ENCODE assay signal across 8 cellular contexts in genomic region chr10:6202098-6202683, GRCh38. TPM values are rescaled to one million over a fixed set of nuclear protein-coding genes. Genes with fewer than 3 reads are reported as not detected.
DNase-seq lines count a peak whose midpoint lies in the region; ATAC-seq and TF ChIP-seq lines count a peak whose summit lies in the region.

No MANE protein-coding gene starts in this region.

- H3K4me2 ChIP-seq in MM.1S (ENCODE audit: low read depth, low read length) = peak overlapping the region; percentile 100
- H3K4me2 ChIP-seq in neural cell (ENCODE audit: low read length) = peak overlapping the region; percentile 88

- H3K79me2 ChIP-seq in MM.1S (ENCODE audit: low read length) (0 out of 2 replicates have a peak, but pooled peaks cover 4% of the 10 kb centered on the region), neural cell (replicated peaks; ENCODE audit: insufficient read depth, low read length) (peaks cover 22% of the 10 kb centered on the region)

- no peak overlapping the region for H3K27ac ChIP-seq in MM.1S (ENCODE audit: low read length)
- H3K27ac ChIP-seq in effector memory CD4-positive, alpha-beta T cell (ENCODE audit: insufficient read depth, low read length, poor library complexity, severe bottlenecking) = peak overlapping the region; percentile 52
- H3K27ac ChIP-seq in neural cell (ENCODE audit: low read length) = no peak overlapping the region

- H3K36me3 ChIP-seq in MM.1S (replicated peaks; ENCODE audit: insufficient read depth, low read length) = no peaks in the 10 kb centered on the region
- no peaks in the 10 kb centered on the region for H3K36me3 ChIP-seq in effector memory CD4-positive, alpha-beta T cell (ENCODE audit: control insufficient read depth, insufficient read depth, low read length)
- H3K36me3 ChIP-seq in neural cell (ENCODE audit: insufficient read depth, low read length) = no peaks in the 10 kb centered on the region

- H3K9ac ChIP-seq in MM.1S (ENCODE audit: low read length) (peak overlapping the region; percentile 20; the same call in 1 of the 2 replicates), neural cell (ENCODE audit: low read length) (peak overlapping the region; percentile 95)

- H3F3A ChIP-seq in MM.1S (ENCODE audit: insufficient read depth, low read length) = peaks cover 10% of the 10 kb centered on the region; the same call in 1 of the 2 replicates
- peaks cover 2% of the 10 kb centered on the region for H3F3A ChIP-seq in neural cell (ENCODE audit: insufficient read depth, low read length, poor library complexity, severe bottlenecking)

- TF ChIP-seq CTCF in MM.1S (IDR thresholded peaks at IDR 0.05; ENCODE audit: low read length) (no peak), neural cell (IDR thresholded peaks at IDR 0.05; ENCODE audit: poor library complexity, severe bottlenecking) (no peak)

- H3K27me3 ChIP-seq in MM.1S (replicated peaks; ENCODE audit: insufficient read depth, low read length) (no peaks in the 10 kb centered on the region), neural cell (ENCODE audit: insufficient read depth, low read depth, low read length) (peaks cover 15% of the 10 kb centered on the region)
- H3K27me3 ChIP-seq in effector memory CD4-positive, alpha-beta T cell (replicated peaks; ENCODE audit: control insufficient read depth, insufficient read depth, low read length, poor library complexity, severe bottlenecking) = no peaks in the 10 kb centered on the region

- H2AFZ ChIP-seq in MM.1S (ENCODE audit: low read length) (peak overlapping the region; percentile 70), neural cell (ENCODE audit: low read depth, low read length) (no peak overlapping the region)

- no peak for TF ChIP-seq RAD21 in neural cell (conservative IDR thresholded peaks at IDR 0.05)

- no peaks in the 10 kb centered on the region for H3K4me1 ChIP-seq in MM.1S (ENCODE audit: low read length)
- H3K4me1 ChIP-seq in effector memory CD4-positive, alpha-beta T cell (ENCODE audit: control insufficient read depth, insufficient read depth, low read length, poor library complexity, severe bottlenecking) = peaks cover 18% of the 10 kb centered on the region

- peak overlapping the region; percentile 82 for H3K4me3 ChIP-seq in MM.1S (ENCODE audit: low read length)
- H3K4me3 ChIP-seq in effector memory CD4-positive, alpha-beta T cell (ENCODE audit: insufficient read depth, low read depth, low read length, poor library complexity, severe bottlenecking) = peak overlapping the region; percentile 99
- H3K4me3 ChIP-seq in neural cell (ENCODE audit: low read length) = peak overlapping the region; percentile 96

- no peak for DNase-seq in MM.1S
- DNase-seq in effector memory CD4-positive, alpha-beta T cell = no peak
- no peak for DNase-seq in Ammon's horn (ENCODE audit: low spot score)
- DNase-seq in OCI-M1 (lab: John Stamatoyannopoulos, UW) = no peak

- no peaks in the 10 kb centered on the region for H3K9me2 ChIP-seq in MM.1S (replicated peaks; ENCODE audit: insufficient read depth, low read length)
- no peaks in the 10 kb centered on the region for H3K9me2 ChIP-seq in neural cell (ENCODE audit: insufficient read depth, low read length)

- no peaks in the 10 kb centered on the region for H3K9me3 ChIP-seq in MM.1S (replicated peaks; ENCODE audit: insufficient read depth, low read length)
- H3K9me3 ChIP-seq in effector memory CD4-positive, alpha-beta T cell (ENCODE audit: control insufficient read depth, low read length) = no peaks in the 10 kb centered on the region
- no peaks in the 10 kb centered on the region for H3K9me3 ChIP-seq in neural cell (ENCODE audit: low read length)

- ATAC-seq in GM19324 (IDR thresholded peaks at IDR 0.05; ENCODE audit: low FRiP score, unreplicated experiment) (peak; percentile 2), HG03280 (IDR thresholded peaks at IDR 0.05; ENCODE audit: unreplicated experiment) (no peak), GM18519 (IDR thresholded peaks at IDR 0.05; ENCODE audit: low FRiP score, unreplicated experiment) (no peak)

- TF ChIP-seq EP300 in neural cell (conservative IDR thresholded peaks at IDR 0.05; ENCODE audit: poor library complexity, severe bottlenecking) = no peak

- H4K20me1 ChIP-seq in MM.1S (ENCODE audit: insufficient read depth, low read length) (no peaks in the 10 kb centered on the region), neural cell (ENCODE audit: insufficient read depth) (no peaks in the 10 kb centered on the region)

TF ChIP-seq in neural cell, 6 proteins besides CTCF, POLR2A, EP300 and RAD21:
- TF ChIP-seq POLR2AphosphoS5 (IDR thresholded peaks at IDR 0.05) (no peak), MXI1 (conservative IDR thresholded peaks at IDR 0.05; ENCODE audit: poor library complexity, severe bottlenecking) (no peak), EZH2 (IDR thresholded peaks at IDR 0.05; ENCODE audit: borderline replicate concordance, insufficient read depth, low read length, poor library complexity, severe bottlenecking) (no peak), TAF1 (IDR thresholded peaks at IDR 0.05; ENCODE audit: low read depth) (no peak), REST (IDR thresholded peaks at IDR 0.05; ENCODE audit: borderline replicate concordance) (no peak), SMC3 (conservative IDR thresholded peaks at IDR 0.05; ENCODE audit: poor library complexity) (no peak)

RNA-seq across cellular contexts. Expression of gene PFKFB3, which starts 0.5 kb away (rescaled TPM):
- polyA plus RNA-seq in neural cell = 33.4 and 36.2 TPM in 2 replicates
- 24.1 and 30.2 TPM in 2 replicates for polyA minus RNA-seq in neural cell
